ENCODE assay signal across 10 cellular contexts in the genomic region with DNA sequence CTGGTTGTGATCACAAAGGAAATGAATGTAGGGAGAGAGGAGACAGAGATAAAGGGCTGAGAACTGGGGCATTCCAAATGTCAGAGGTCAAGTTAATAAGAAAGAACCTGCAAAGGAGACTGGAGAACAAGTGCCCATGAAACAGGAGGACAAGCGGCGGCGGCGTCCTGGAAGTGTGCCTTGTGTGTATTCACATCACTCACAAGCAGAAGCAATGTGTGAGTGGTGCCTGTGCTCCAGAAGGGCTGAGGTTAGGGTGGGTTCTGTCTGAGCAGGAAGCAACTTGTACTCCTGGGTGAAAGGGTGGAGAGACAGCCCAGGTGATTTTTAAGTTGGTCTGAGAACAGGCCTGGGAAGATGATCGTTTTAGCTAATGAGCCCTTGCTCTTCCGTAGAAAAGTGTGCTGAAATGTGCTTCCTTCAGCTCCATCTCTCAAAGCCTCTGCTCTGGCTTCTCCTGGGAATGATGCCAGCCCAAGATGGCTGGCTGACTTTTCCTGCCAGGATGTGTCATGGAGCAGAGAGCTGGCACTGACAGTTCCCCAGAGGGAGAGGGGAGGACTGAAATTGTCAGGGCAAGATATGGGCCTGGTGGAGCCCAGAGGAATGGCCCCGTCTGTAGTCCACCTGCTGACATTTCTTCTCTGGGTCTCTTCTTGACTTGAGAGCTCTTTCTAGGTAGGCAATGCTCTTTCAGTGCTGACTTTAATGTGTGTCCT. TPM values are rescaled to one million over a fixed set of nuclear protein-coding genes. Genes with fewer than 3 reads are reported as not detected.
A peak's percentile ranks its signal among the peaks of the same experiment; 100 is the strongest.
DNase-seq lines count a peak whose midpoint lies in the region; ATAC-seq and TF ChIP-seq lines count a peak whose summit lies in the region.
"Had no signal": no experiment of that assay in that cellular context is flagged by ENCODE, and none has a peak within 500 bp of the region (broad histone marks: within the 10 kb centered on the region; RNA-seq: fewer than 3 reads in every experiment).

No MANE protein-coding gene starts in this region.

- peaks cover 1% of the 10 kb centered on the region for H3K4me1 ChIP-seq in mucosa of descending colon (ENCODE audit: low read depth)
- H3K4me1 ChIP-seq: breast epithelium had no signal

- no peak overlapping the region for H3K4me3 ChIP-seq in mucosa of descending colon
- H3K4me3 ChIP-seq: breast epithelium had no signal

- ATAC-seq in mucosa of descending colon: peak; percentile 50
- no peak for ATAC-seq in GM19452 (IDR thresholded peaks at IDR 0.05; ENCODE audit: unreplicated experiment)
- no peak for ATAC-seq in activated CD4-positive, CD25-positive, alpha-beta regulatory T cell treated with anti-CD3 and anti-CD28 coated beads, Interleukin-2, amount 50 U/mL, for 24 hours

- H3K36me3 ChIP-seq in mucosa of descending colon (ENCODE audit: low read depth): no peaks in the 10 kb centered on the region
- H3K36me3 ChIP-seq: breast epithelium had no signal

- intact Hi-C loops in mucosa of descending colon (cut with DNase I, micrococcal nuclease): no loop called here

- peak; percentile 58 for DNase-seq in Ammon's horn (ENCODE audit: low spot score)
- peak; percentile 24 for DNase-seq in NCI-H1105 (lab: John Stamatoyannopoulos, UW)
- DNase-seq in cerebellar cortex (ENCODE audit: low spot score): peak; percentile 84
- DNase-seq in mucosa of descending colon: no peak
- DNase-seq in activated gamma-delta T cell treated with Interleukin-2 at 50 U/mL for 16 hours: no peak
- DNase-seq in NCI-H1417 (lab: John Stamatoyannopoulos, UW): no peak
- DNase-seq: activated CD4-positive, alpha-beta T cell treated with anti-CD3 and anti-CD28 coated beads for 4 hours had no signal

- no peaks in the 10 kb centered on the region for H3K9me3 ChIP-seq in mucosa of descending colon
- H3K9me3 ChIP-seq: breast epithelium had no signal

- no peak for TF ChIP-seq CTCF in mucosa of descending colon (IDR thresholded peaks at IDR 0.05)

RNA-seq across cellular contexts. Expression of a gene that starts 25.1 kb away (rescaled TPM):
- 100 to 1,000 TPM in 2 of 3 donors, 10 to 100 TPM in 1; 82.4 to 154 (median 115) TPM for total RNA-seq in mucosa of descending colon

RNA-seq across cellular contexts. Expression of a gene that starts 26.8 kb away (rescaled TPM):
- 10 to 100 TPM; 56.7 to 60.2 (median 60.1) TPM for total RNA-seq in mucosa of descending colon

Comparison
In these comparisons a context has a peak if more than half of its experiments do, and no peak if none do; other contexts are left out.
1. DNase-seq: peak in Ammon's horn (single experiment), NCI-H1105 (single experiment) and cerebellar cortex (single experiment); none in mucosa of descending colon (0 of 3), activated gamma-delta T cell treated with Interleukin-2 at 50 U/mL for 16 hours (single experiment) and NCI-H1417 (0 of 3).